18 cellular contexts compared by ENCODE assay signal in the genomic region with DNA sequence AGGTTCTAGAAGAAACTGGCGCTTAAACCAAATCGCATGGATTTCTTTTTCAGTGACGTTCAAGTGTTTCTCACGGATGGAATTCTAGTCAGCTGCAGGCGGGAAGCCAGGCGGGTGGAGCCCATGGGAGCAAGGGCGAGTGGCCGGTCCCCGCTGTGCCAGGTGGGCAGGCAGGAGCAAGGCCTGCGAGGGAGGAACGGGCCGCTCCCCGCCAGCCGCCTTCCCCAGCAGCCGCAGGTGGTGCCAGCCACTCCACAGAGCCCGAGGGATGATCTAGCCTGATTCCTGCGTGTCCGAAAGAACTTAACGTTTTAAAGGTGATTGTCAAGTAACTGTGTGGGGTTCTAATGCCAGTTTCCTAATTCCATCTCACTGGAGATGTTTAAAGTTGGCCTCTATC.
"Had no signal": no experiment of that assay in that cellular context is flagged by ENCODE, and none has a peak within 500 bp of the region (broad histone marks: within the 10 kb centered on the region; RNA-seq: fewer than 3 reads in every experiment).

No MANE protein-coding gene starts in this region.

- H3K9me3 ChIP-seq: gastrocnemius medialis, tibial artery had no signal

- H3K4me1 ChIP-seq: gastrocnemius medialis, tibial artery had no signal

- H3K27me3 ChIP-seq: brain microvascular endothelial cell, gastrocnemius medialis, tibial artery had no signal

- H3K4me3 ChIP-seq: gastrocnemius medialis, tibial artery had no signal

- DNase-seq: activated CD4-positive, alpha-beta T cell treated with anti-CD3 and anti-CD28 coated beads, Interleukin-2, amount 10 ng/mL, durations not matched to agents 24 days and 14 days; activated CD8-positive, alpha-beta T cell treated with anti-CD3 and anti-CD28 coated beads for 36 hours; activated naive CD4-positive, alpha-beta T cell; activated naive CD8-positive, alpha-beta T cell treated with anti-CD3 and anti-CD28 coated beads, Interleukin-2, amount 10 ng/mL, durations not matched to agents 7 days and 5 days; activated T-cell treated with anti-CD3 and anti-CD28 coated beads, Interleukin-2, amount 50 U/mL, for 1 hour; anterior cingulate cortex; brain microvascular endothelial cell; cerebellar nuclear complex; cortex of kidney; gastrocnemius medialis; head of caudate nucleus; stimulated activated naive CD8-positive, alpha-beta T cell treated with anti-CD3 and anti-CD28 coated beads, Interleukin-15, Interleukin-2, amounts not matched to agents 100 U/mL and 50 U/mL, for 24 hours; substantia nigra; T-helper 9 cell; tibial artery had no signal

- H3K27ac ChIP-seq: brain microvascular endothelial cell, gastrocnemius medialis, tibial artery had no signal

- ATAC-seq: activated CD8-positive, alpha-beta T cell treated with anti-CD3 and anti-CD28 coated beads for 36 hours; activated T-helper 17 cell treated with anti-CD3 and anti-CD28 coated beads, Interleukin-2, amount 50 U/mL, for 72 hours; esophagus mucosa; gastrocnemius medialis; left lobe of liver; stimulated activated naive CD8-positive, alpha-beta T cell treated with anti-CD3 and anti-CD28 coated beads, Interleukin-15, Interleukin-2, amounts not matched to agents 100 U/mL and 50 U/mL, for 24 hours had no signal
